Comparison of ENCODE assay signal across 17 cellular contexts in the genomic region with DNA sequence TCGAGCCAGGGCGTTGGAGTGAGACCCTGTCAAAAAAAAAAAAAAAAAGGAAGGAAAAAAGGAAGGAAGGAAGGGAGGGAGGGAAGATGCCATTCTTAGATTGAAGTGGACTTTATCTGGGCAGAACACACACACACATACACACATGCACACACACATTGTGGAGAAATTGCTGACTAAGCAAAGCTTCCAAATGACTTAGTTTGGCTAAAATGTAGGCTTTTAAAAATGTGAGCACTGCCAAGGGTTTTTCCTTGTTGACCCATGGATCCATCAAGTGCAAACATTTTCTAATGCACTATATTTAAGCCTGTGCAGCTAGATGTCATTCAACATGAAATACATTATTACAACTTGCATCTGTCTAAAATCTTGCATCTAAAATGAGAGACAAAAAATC. TPM values are rescaled to one million over a fixed set of nuclear protein-coding genes. Genes with fewer than 3 reads are reported as not detected.
"Had no signal": no experiment of that assay in that cellular context is flagged by ENCODE, and none has a peak within 500 bp of the region (broad histone marks: within the 10 kb centered on the region; RNA-seq: fewer than 3 reads in every experiment).

No MANE protein-coding gene starts in this region.

- DNase-seq: activated CD4-positive, alpha-beta T cell treated with anti-CD3 and anti-CD28 coated beads, Interleukin-2, amount 10 ng/mL, durations not matched to agents 7 days and 5 days; activated CD4-positive, CD25-positive, alpha-beta regulatory T cell; activated CD8-positive, alpha-beta T cell treated with anti-CD3 and anti-CD28 coated beads, Interleukin-2, amount 10 ng/mL, durations not matched to agents 7 days and 5 days; activated naive CD4-positive, alpha-beta T cell treated with Interleukin-2 at 50 U/mL for 16 hours; activated T-cell treated with anti-CD3 and anti-CD28 coated beads, Interleukin-2, amount 50 U/mL, for 24 hours; anterior cingulate cortex; colonic mucosa; erythroblast; foreskin melanocyte; kidney; left ventricle myocardium superior; stimulated activated naive B cell treated with anti-CD40 and anti-IgM and Interleukin-4, amounts not matched to agents 10 μg/mL and 1 μg/mL and 100 μg/mL, for 72 hours; SW 1271; T-helper 2 cell had no signal

- H3K27me3 ChIP-seq: colonic mucosa had no signal

- FAIRE-seq: kidney had no signal

- H3K4me3 ChIP-seq: colonic mucosa, thoracic aorta had no signal

- H3K27ac ChIP-seq: colonic mucosa, thoracic aorta had no signal

- H3K36me3 ChIP-seq: colonic mucosa, thoracic aorta had no signal

- H3K4me1 ChIP-seq: colonic mucosa had no signal

- ATAC-seq: activated CD8-positive, alpha-beta T cell treated with anti-CD3 and anti-CD28 coated beads, Interleukin-2, amount 10 ng/mL, durations not matched to agents 7 days and 5 days; left ventricle myocardium superior; stimulated activated naive B cell treated with anti-CD40 and anti-IgM and Interleukin-4, amounts not matched to agents 10 μg/mL and 1 μg/mL and 100 μg/mL, for 72 hours had no signal

- H3K9me3 ChIP-seq: colonic mucosa, thoracic aorta had no signal

RNA-seq across cellular contexts. Expression of a gene that starts 0.6 kb away (rescaled TPM):
- total RNA-seq: activated CD4-positive, alpha-beta T cell treated with anti-CD3 and anti-CD28 coated beads, Interleukin-2, amount 10 ng/mL, durations not matched to agents 7 days and 5 days; activated CD8-positive, alpha-beta T cell treated with anti-CD3 and anti-CD28 coated beads, Interleukin-2, amount 10 ng/mL, durations not matched to agents 7 days and 5 days; activated T-helper 2 cell treated with anti-CD3 and anti-CD28 coated beads, Interferon-gamma antibody, Interleukin-2, Interleukin-4, amounts not matched to agents 10 μg/mL and 5 μg/mL and 100 μg/mL, durations not matched to agents 14 hours and 24 hours and 36 hours; kidney; left ventricle myocardium superior; mononuclear cell; thoracic aorta had no signal
